In the genomic region with DNA sequence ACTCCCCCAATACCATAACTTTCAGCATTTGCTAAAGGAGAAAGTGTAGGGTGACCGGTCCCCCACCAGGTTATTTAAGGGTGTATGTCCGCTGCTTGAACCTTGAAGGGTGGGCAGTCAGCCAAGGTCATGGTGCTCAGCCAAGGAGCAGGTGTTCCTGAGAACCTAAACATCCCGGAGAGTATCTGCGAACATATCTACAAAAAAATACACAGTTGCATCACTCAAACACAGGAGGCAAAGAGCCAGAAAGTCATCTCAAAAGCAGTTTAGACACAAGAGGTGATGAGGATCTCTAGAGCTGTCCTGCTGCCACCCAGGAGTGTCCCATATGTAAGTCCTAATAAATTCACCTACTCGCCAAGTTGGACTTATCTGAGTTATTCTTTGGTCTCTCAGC, we compare ENCODE assay signal across 1 cellular context.
TF ChIP-seq lines count a peak whose summit lies in the region.

No MANE protein-coding gene starts in this region.

TF ChIP-seq in K562, 482 proteins besides CTCF, POLR2A, EP300 and RAD21 (continues in another document):
- TF ChIP-seq, protein P1, sequence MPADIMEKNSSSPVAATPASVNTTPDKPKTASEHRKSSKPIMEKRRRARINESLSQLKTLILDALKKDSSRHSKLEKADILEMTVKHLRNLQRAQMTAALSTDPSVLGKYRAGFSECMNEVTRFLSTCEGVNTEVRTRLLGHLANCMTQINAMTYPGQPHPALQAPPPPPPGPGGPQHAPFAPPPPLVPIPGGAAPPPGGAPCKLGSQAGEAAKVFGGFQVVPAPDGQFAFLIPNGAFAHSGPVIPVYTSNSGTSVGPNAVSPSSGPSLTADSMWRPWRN (IDR thresholded peaks at IDR 0.05; ENCODE audit: low read depth): no peak
- TF ChIP-seq, protein P2, sequence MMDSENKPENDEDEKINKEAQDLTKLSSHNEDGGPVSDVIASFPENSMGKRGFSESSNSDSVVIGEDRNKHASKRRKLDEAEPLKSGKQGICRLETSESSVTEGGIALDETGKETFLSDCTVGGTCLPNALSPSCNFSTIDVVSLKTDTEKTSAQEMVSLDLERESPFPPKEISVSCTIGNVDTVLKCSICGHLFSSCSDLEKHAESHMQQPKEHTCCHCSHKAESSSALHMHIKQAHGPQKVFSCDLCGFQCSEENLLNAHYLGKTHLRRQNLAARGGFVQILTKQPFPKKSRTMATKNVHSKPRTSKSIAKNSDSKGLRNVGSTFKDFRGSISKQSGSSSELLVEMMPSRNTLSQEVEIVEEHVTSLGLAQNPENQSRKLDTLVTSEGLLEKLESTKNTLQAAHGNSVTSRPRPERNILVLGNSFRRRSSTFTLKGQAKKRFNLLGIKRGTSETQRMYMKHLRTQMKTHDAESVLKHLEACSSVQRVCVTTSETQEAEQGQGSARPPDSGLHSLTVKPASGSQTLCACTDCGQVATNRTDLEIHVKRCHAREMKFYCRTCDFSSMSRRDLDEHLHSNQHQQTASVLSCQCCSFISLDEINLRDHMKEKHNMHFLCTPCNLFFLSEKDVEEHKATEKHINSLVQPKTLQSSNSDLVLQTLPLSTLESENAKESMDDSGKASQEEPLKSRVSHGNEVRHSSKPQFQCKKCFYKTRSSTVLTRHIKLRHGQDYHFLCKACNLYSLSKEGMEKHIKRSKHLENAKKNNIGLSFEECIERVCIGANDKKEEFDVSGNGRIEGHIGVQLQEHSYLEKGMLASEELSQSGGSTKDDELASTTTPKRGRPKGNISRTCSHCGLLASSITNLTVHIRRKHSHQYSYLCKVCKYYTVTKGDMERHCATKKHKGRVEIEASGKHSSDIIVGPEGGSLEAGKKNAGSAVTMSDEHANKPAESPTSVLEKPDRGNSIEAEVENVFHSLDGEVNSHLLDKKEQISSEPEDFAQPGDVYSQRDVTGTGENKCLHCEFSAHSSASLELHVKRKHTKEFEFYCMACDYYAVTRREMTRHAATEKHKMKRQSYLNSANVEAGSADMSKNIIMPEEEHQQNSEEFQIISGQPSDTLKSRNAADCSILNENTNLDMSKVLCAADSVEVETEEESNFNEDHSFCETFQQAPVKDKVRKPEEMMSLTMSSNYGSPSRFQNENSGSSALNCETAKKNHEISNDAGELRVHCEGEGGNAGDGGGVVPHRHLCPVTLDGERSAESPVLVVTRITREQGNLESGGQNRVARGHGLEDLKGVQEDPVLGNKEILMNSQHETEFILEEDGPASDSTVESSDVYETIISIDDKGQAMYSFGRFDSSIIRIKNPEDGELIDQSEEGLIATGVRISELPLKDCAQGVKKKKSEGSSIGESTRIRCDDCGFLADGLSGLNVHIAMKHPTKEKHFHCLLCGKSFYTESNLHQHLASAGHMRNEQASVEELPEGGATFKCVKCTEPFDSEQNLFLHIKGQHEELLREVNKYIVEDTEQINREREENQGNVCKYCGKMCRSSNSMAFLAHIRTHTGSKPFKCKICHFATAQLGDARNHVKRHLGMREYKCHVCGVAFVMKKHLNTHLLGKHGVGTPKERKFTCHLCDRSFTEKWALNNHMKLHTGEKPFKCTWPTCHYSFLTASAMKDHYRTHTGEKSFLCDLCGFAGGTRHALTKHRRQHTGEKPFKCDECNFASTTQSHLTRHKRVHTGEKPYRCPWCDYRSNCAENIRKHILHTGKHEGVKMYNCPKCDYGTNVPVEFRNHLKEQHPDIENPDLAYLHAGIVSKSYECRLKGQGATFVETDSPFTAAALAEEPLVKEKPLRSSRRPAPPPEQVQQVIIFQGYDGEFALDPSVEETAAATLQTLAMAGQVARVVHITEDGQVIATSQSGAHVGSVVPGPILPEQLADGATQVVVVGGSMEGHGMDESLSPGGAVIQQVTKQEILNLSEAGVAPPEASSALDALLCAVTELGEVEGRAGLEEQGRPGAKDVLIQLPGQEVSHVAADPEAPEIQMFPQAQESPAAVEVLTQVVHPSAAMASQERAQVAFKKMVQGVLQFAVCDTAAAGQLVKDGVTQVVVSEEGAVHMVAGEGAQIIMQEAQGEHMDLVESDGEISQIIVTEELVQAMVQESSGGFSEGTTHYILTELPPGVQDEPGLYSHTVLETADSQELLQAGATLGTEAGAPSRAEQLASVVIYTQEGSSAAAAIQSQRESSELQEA (IDR thresholded peaks at IDR 0.05; ENCODE audit: low read depth): no peak
- no peak for TF ChIP-seq RBM25 (IDR thresholded peaks at IDR 0.05; ENCODE audit: low read depth, low read length, severe bottlenecking)
- TF ChIP-seq CBFA2T3 (IDR thresholded peaks at IDR 0.05): no peak
- no peak for TF ChIP-seq ZNF24 (IDR thresholded peaks at IDR 0.05)
- peak; percentile 42; the same call in 1 of the 2 replicates for TF ChIP-seq CEBPG (CRISPR knock-in tag; IDR thresholded peaks at IDR 0.05)
- peak; percentile 81 to 82 for TF ChIP-seq CEBPG (tag; conservative IDR thresholded peaks at IDR 0.05 in 1 of 2, IDR thresholded peaks at IDR 0.05 in 1 of 2)
- TF ChIP-seq MYC (IDR thresholded peaks at IDR 0.05; ENCODE audit: low read depth, low read length): no peak
- TF ChIP-seq MYC (CRISPR knock-in tag; IDR thresholded peaks at IDR 0.05; ENCODE audit: borderline replicate concordance, low read depth): no peak
- no peak for TF ChIP-seq ILK (tag; IDR thresholded peaks at IDR 0.05; ENCODE audit: borderline replicate concordance, low read depth)
- peak; percentile 43; the same call in 1 of the 2 replicates for TF ChIP-seq ESRRA (IDR thresholded peaks at IDR 0.05; ENCODE audit: borderline replicate concordance, low read depth)
- TF ChIP-seq MCM7 (IDR thresholded peaks at IDR 0.05): no peak
- no peak for TF ChIP-seq KHSRP (IDR thresholded peaks at IDR 0.05)
- TF ChIP-seq MAFK (IDR thresholded peaks at IDR 0.05; ENCODE audit: low read length): no peak
- TF ChIP-seq PTTG1 (tag; IDR thresholded peaks at IDR 0.05; ENCODE audit: low read depth): no peak
- TF ChIP-seq ZFP36 (IDR thresholded peaks at IDR 0.05; ENCODE audit: low read depth, low read length, partially characterized antibody): no peak
- no peak for TF ChIP-seq ZNF184 (CRISPR knock-in tag; IDR thresholded peaks at IDR 0.05)
- no peak for TF ChIP-seq TFAM (CRISPR knock-in tag; conservative IDR thresholded peaks at IDR 0.05)
- no peak for TF ChIP-seq KLF6 (CRISPR knock-in tag; IDR thresholded peaks at IDR 0.05; ENCODE audit: borderline replicate concordance)
- no peak for TF ChIP-seq SMARCA5 (IDR thresholded peaks at IDR 0.05)
- no peak for TF ChIP-seq OTX1 (CRISPR knock-in tag; IDR thresholded peaks at IDR 0.05)
- no peak for TF ChIP-seq E2F3 (CRISPR knock-in tag; IDR thresholded peaks at IDR 0.05)
- TF ChIP-seq CBX3 (IDR thresholded peaks at IDR 0.05; ENCODE audit: borderline replicate concordance in 1 of 2, low read length in 2 of 2): no peak
- TF ChIP-seq DDX20 (tag; IDR thresholded peaks at IDR 0.05; ENCODE audit: low read depth): no peak
- peak; percentile 52 for TF ChIP-seq CEBPB (tag; IDR thresholded peaks at IDR 0.05)
- no peak for TF ChIP-seq FOXA1 (IDR thresholded peaks at IDR 0.05; ENCODE audit: borderline replicate concordance)
- no peak for TF ChIP-seq ZNF57 (CRISPR knock-in tag; IDR thresholded peaks at IDR 0.05)
- TF ChIP-seq DACH1 (IDR thresholded peaks at IDR 0.05; ENCODE audit: partially characterized antibody): no peak
- TF ChIP-seq, protein P3, sequence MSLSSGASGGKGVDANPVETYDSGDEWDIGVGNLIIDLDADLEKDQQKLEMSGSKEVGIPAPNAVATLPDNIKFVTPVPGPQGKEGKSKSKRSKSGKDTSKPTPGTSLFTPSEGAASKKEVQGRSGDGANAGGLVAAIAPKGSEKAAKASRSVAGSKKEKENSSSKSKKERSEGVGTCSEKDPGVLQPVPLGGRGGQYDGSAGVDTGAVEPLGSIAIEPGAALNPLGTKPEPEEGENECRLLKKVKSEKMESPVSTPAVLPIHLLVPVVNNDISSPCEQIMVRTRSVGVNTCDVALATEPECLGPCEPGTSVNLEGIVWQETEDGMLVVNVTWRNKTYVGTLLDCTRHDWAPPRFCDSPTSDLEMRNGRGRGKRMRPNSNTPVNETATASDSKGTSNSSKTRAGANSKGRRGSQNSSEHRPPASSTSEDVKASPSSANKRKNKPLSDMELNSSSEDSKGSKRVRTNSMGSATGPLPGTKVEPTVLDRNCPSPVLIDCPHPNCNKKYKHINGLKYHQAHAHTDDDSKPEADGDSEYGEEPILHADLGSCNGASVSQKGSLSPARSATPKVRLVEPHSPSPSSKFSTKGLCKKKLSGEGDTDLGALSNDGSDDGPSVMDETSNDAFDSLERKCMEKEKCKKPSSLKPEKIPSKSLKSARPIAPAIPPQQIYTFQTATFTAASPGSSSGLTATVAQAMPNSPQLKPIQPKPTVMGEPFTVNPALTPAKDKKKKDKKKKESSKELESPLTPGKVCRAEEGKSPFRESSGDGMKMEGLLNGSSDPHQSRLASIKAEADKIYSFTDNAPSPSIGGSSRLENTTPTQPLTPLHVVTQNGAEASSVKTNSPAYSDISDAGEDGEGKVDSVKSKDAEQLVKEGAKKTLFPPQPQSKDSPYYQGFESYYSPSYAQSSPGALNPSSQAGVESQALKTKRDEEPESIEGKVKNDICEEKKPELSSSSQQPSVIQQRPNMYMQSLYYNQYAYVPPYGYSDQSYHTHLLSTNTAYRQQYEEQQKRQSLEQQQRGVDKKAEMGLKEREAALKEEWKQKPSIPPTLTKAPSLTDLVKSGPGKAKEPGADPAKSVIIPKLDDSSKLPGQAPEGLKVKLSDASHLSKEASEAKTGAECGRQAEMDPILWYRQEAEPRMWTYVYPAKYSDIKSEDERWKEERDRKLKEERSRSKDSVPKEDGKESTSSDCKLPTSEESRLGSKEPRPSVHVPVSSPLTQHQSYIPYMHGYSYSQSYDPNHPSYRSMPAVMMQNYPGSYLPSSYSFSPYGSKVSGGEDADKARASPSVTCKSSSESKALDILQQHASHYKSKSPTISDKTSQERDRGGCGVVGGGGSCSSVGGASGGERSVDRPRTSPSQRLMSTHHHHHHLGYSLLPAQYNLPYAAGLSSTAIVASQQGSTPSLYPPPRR (CRISPR knock-in tag; IDR thresholded peaks at IDR 0.05; ENCODE audit: borderline replicate concordance): no peak
- TF ChIP-seq, protein P4, sequence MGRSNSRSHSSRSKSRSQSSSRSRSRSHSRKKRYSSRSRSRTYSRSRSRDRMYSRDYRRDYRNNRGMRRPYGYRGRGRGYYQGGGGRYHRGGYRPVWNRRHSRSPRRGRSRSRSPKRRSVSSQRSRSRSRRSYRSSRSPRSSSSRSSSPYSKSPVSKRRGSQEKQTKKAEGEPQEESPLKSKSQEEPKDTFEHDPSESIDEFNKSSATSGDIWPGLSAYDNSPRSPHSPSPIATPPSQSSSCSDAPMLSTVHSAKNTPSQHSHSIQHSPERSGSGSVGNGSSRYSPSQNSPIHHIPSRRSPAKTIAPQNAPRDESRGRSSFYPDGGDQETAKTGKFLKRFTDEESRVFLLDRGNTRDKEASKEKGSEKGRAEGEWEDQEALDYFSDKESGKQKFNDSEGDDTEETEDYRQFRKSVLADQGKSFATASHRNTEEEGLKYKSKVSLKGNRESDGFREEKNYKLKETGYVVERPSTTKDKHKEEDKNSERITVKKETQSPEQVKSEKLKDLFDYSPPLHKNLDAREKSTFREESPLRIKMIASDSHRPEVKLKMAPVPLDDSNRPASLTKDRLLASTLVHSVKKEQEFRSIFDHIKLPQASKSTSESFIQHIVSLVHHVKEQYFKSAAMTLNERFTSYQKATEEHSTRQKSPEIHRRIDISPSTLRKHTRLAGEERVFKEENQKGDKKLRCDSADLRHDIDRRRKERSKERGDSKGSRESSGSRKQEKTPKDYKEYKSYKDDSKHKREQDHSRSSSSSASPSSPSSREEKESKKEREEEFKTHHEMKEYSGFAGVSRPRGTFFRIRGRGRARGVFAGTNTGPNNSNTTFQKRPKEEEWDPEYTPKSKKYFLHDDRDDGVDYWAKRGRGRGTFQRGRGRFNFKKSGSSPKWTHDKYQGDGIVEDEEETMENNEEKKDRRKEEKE (IDR thresholded peaks at IDR 0.05; ENCODE audit: borderline replicate concordance in 1 of 2, control insufficient read depth in 1 of 2, low read depth in 2 of 2, low read length in 1 of 2): no peak
- TF ChIP-seq SRSF3 (IDR thresholded peaks at IDR 0.05; ENCODE audit: insufficient read depth, low read length): no peak
- TF ChIP-seq ZNF197 (CRISPR knock-in tag; IDR thresholded peaks at IDR 0.05; ENCODE audit: low read depth): no peak
- TF ChIP-seq ATF7 (IDR thresholded peaks at IDR 0.05): peak; percentile 16; the same call in 1 of the 2 replicates
- no peak for TF ChIP-seq NBN (IDR thresholded peaks at IDR 0.05; ENCODE audit: low read depth)
- no peak for TF ChIP-seq HSF4 (CRISPR knock-in tag; IDR thresholded peaks at IDR 0.05; ENCODE audit: borderline replicate concordance)
- TF ChIP-seq XRCC4 (IDR thresholded peaks at IDR 0.05; ENCODE audit: extremely low read depth, insufficient read depth, insufficient read length): no peak
- no peak for TF ChIP-seq NR2C2 (CRISPR knock-in tag; IDR thresholded peaks at IDR 0.05)
- peak; percentile 16; the same call in 1 of the 2 replicates for TF ChIP-seq NR2C2 (tag; IDR thresholded peaks at IDR 0.05)
- TF ChIP-seq EGR1 (conservative IDR thresholded peaks at IDR 0.05): no peak
- TF ChIP-seq SETDB1 (IDR thresholded peaks at IDR 0.05; ENCODE audit: low read length): no peak
- TF ChIP-seq, protein P5, sequence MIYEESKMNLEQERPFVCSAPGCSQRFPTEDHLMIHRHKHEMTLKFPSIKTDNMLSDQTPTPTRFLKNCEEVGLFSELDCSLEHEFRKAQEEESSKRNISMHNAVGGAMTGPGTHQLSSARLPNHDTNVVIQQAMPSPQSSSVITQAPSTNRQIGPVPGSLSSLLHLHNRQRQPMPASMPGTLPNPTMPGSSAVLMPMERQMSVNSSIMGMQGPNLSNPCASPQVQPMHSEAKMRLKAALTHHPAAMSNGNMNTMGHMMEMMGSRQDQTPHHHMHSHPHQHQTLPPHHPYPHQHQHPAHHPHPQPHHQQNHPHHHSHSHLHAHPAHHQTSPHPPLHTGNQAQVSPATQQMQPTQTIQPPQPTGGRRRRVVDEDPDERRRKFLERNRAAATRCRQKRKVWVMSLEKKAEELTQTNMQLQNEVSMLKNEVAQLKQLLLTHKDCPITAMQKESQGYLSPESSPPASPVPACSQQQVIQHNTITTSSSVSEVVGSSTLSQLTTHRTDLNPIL (CRISPR knock-in tag; IDR thresholded peaks at IDR 0.05): no peak
- TF ChIP-seq NFIC (IDR thresholded peaks at IDR 0.05): peak; percentile 36; the same call in 1 of the 2 replicates
- TF ChIP-seq, protein P6, sequence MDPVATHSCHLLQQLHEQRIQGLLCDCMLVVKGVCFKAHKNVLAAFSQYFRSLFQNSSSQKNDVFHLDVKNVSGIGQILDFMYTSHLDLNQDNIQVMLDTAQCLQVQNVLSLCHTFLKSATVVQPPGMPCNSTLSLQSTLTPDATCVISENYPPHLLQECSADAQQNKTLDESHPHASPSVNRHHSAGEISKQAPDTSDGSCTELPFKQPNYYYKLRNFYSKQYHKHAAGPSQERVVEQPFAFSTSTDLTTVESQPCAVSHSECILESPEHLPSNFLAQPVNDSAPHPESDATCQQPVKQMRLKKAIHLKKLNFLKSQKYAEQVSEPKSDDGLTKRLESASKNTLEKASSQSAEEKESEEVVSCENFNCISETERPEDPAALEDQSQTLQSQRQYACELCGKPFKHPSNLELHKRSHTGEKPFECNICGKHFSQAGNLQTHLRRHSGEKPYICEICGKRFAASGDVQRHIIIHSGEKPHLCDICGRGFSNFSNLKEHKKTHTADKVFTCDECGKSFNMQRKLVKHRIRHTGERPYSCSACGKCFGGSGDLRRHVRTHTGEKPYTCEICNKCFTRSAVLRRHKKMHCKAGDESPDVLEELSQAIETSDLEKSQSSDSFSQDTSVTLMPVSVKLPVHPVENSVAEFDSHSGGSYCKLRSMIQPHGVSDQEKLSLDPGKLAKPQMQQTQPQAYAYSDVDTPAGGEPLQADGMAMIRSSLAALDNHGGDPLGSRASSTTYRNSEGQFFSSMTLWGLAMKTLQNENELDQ (CRISPR knock-in tag; IDR thresholded peaks at IDR 0.05; ENCODE audit: borderline replicate concordance): no peak
- no peak for TF ChIP-seq ATF1 (CRISPR knock-in tag; IDR thresholded peaks at IDR 0.05)
- TF ChIP-seq ATF1 (tag; IDR thresholded peaks at IDR 0.05): no peak
